ENCODE assay signal across 10 cellular contexts in genomic region chr4:9155101-9155886, GRCh38. TPM values are rescaled to one million over a fixed set of nuclear protein-coding genes. Genes with fewer than 3 reads are reported as not detected.
A peak's percentile ranks its signal among the peaks of the same experiment; 100 is the strongest.
DNase-seq lines count a peak whose midpoint lies in the region; ATAC-seq and TF ChIP-seq lines count a peak whose summit lies in the region.
"Not testable (repeated sequence)": the region's sequence is repeated elsewhere in the genome, so short reads cannot be mapped to it uniquely, and the experiment has no call there.
"Had no signal": no experiment of that assay in that cellular context is flagged by ENCODE, and none has a peak within 500 bp of the region (broad histone marks: within the 10 kb centered on the region; RNA-seq: fewer than 3 reads in every experiment).

No MANE protein-coding gene starts in this region.

- not testable (repeated sequence) for TF ChIP-seq RAD21 in HCT116 (IDR thresholded peaks at IDR 0.05; ENCODE audit: low read depth)

- in situ Hi-C loops in astrocyte of the spinal cord (cut with HindIII; ENCODE audit: low sequenced_read_pairs) = not testable (repeated sequence)

- not testable (repeated sequence) for H2AFZ ChIP-seq in HCT116 (ENCODE audit: low read depth, low read length, poor library complexity, severe bottlenecking)

- CTCF ChIA-PET in HCT116 (lab: Charles Lee); activated CD4-positive, alpha-beta T cell treated with anti-CD3 and anti-CD28 coated beads, Interleukin-2, amount 10 ng/mL, durations not matched to agents 7 days and 5 days (lab: Charles Lee): not testable (repeated sequence)

- H4K20me1 ChIP-seq in HCT116 (ENCODE audit: insufficient read depth) = not testable (repeated sequence)

- H3K4me1 ChIP-seq in HCT116 (ENCODE audit: control insufficient read depth in 1 of 2, insufficient read depth in 2 of 2, low read length in 2 of 2) = peaks cover 9 to 28% of the 10 kb centered on the region in 2 experiments
- not testable (repeated sequence) for H3K4me1 ChIP-seq in right atrium auricular region

- H3K9me3 Mint-ChIP-seq in activated CD4-positive, alpha-beta T cell treated with anti-CD3 and anti-CD28 coated beads, Interleukin-2, amount 10 ng/mL, durations not matched to agents 7 days and 5 days; activated T-helper 1 cell treated with anti-CD3 and anti-CD28 coated beads, Interleukin-12 subunit alpha, Interleukin-12 subunit beta, Interleukin-2, Interleukin-4 antibody, amounts not matched to agents 30 ng/mL and 10 ng/mL and 1 ng/mL, durations not matched to agents 14 hours and 24 hours and 36 hours: not testable (repeated sequence)

- H3K9me2 ChIP-seq in HCT116 (ENCODE audit: insufficient read depth) = not testable (repeated sequence)

- not testable (repeated sequence) for H3K27me3 ChIP-seq in HCT116 (ENCODE audit: insufficient read depth, low read length); right atrium auricular region

- not testable (repeated sequence) for H3K4me3 Mint-ChIP-seq in activated CD4-positive, alpha-beta T cell treated with anti-CD3 and anti-CD28 coated beads, Interleukin-2, amount 10 ng/mL, durations not matched to agents 7 days and 5 days
- H3K4me3 Mint-ChIP-seq in activated T-helper 1 cell treated with anti-CD3 and anti-CD28 coated beads, Interleukin-12 subunit alpha, Interleukin-12 subunit beta, Interleukin-2, Interleukin-4 antibody, amounts not matched to agents 30 ng/mL and 10 ng/mL and 1 ng/mL, durations not matched to agents 14 hours and 24 hours and 36 hours = peak overlapping the region; percentile 3

- not testable (repeated sequence) for TF ChIP-seq CTCF in HCT116 (IDR thresholded peaks at IDR 0.05 in 2 of 3, conservative IDR thresholded peaks at IDR 0.05 in 1 of 3; ENCODE audit: borderline replicate concordance in 1 of 3, insufficient read depth in 1 of 3, low read depth in 2 of 3, low read length in 2 of 3); astrocyte of the spinal cord (IDR thresholded peaks at IDR 0.05; ENCODE audit: low read depth, low read length); right atrium auricular region (IDR thresholded peaks at IDR 0.05)

- intact Hi-C loops in HCT116 (cut with micrococcal nuclease); activated T-helper 1 cell treated with anti-CD3 and anti-CD28 coated beads, Interleukin-12 subunit alpha, Interleukin-12 subunit beta, Interleukin-2, Interleukin-4 antibody, amounts not matched to agents 30 ng/mL and 10 ng/mL and 1 ng/mL, durations not matched to agents 14 hours and 24 hours and 36 hours (cut with micrococcal nuclease): not testable (repeated sequence)

- H3K36me3 ChIP-seq in HCT116 (ENCODE audit: control insufficient read depth in 1 of 2, insufficient read depth in 2 of 2, low read length in 2 of 2); right atrium auricular region: not testable (repeated sequence)

- H3K9ac ChIP-seq in HCT116 (ENCODE audit: low read length) = 0 out of 2 replicates have a peak overlapping the region, but pooled peaks have one; percentile 92

- BruUV-seq in HCT116 (replicated peaks; lab: Mats Ljungman, UMichigan) = not testable (repeated sequence)

- H3K27ac ChIP-seq in HCT116 (ENCODE audit: low read depth, low read length) = peak overlapping the region; percentile 53
- not testable (repeated sequence) for H3K27ac ChIP-seq in right atrium auricular region

- not testable (repeated sequence) for H3K79me2 ChIP-seq in HCT116 (ENCODE audit: insufficient read depth, low read length)

- peak overlapping the region; percentile 84 for H3K4me2 ChIP-seq in HCT116 (ENCODE audit: low read length)

- H3K4me1 Mint-ChIP-seq in activated CD4-positive, alpha-beta T cell treated with anti-CD3 and anti-CD28 coated beads, Interleukin-2, amount 10 ng/mL, durations not matched to agents 7 days and 5 days = peaks cover 27% of the 10 kb centered on the region
- peaks cover 16% of the 10 kb centered on the region for H3K4me1 Mint-ChIP-seq in activated T-helper 1 cell treated with anti-CD3 and anti-CD28 coated beads, Interleukin-12 subunit alpha, Interleukin-12 subunit beta, Interleukin-2, Interleukin-4 antibody, amounts not matched to agents 30 ng/mL and 10 ng/mL and 1 ng/mL, durations not matched to agents 14 hours and 24 hours and 36 hours (ENCODE audit: low read depth)

- RAD21 ChIA-PET in HCT116 (lab: Charles Lee; ENCODE audit: low non-redundant PET in 1 of 2, low total read pairs in 2 of 2, uncharacterized antibody in 2 of 2, unreplicated experiment in 2 of 2) = not testable (repeated sequence)

- H3K4me3 ChIP-seq in HCT116 (replicated peaks in 1 of 2; ENCODE audit: low read depth in 1 of 2, low read length in 2 of 2) = 0 out of 4 replicates have a peak overlapping the region, but pooled peaks of 1 of the 2 experiments have one; percentile 20
- not testable (repeated sequence) for H3K4me3 ChIP-seq in astrocyte of the spinal cord (ENCODE audit: low read depth, low read length); right atrium auricular region

- not testable (repeated sequence) for H3K27me3 Mint-ChIP-seq in activated CD4-positive, alpha-beta T cell treated with anti-CD3 and anti-CD28 coated beads, Interleukin-2, amount 10 ng/mL, durations not matched to agents 7 days and 5 days; activated T-helper 1 cell treated with anti-CD3 and anti-CD28 coated beads, Interleukin-12 subunit alpha, Interleukin-12 subunit beta, Interleukin-2, Interleukin-4 antibody, amounts not matched to agents 30 ng/mL and 10 ng/mL and 1 ng/mL, durations not matched to agents 14 hours and 24 hours and 36 hours (ENCODE audit: insufficient read depth)

- TF ChIP-seq POLR2A in HCT116 (IDR thresholded peaks at IDR 0.05; ENCODE audit: borderline replicate concordance, extremely low read depth, insufficient read depth, insufficient read length) = not testable (repeated sequence)

- not testable (repeated sequence) for H3K36me3 Mint-ChIP-seq in activated CD4-positive, alpha-beta T cell treated with anti-CD3 and anti-CD28 coated beads, Interleukin-2, amount 10 ng/mL, durations not matched to agents 7 days and 5 days (ENCODE audit: low read depth); activated T-helper 1 cell treated with anti-CD3 and anti-CD28 coated beads, Interleukin-12 subunit alpha, Interleukin-12 subunit beta, Interleukin-2, Interleukin-4 antibody, amounts not matched to agents 30 ng/mL and 10 ng/mL and 1 ng/mL, durations not matched to agents 14 hours and 24 hours and 36 hours (ENCODE audit: low read depth)

- not testable (repeated sequence) for ATAC-seq in HCT116

- POLR2A ChIA-PET in HCT116 (lab: Charles Lee); activated CD4-positive, alpha-beta T cell treated with anti-CD3 and anti-CD28 coated beads, Interleukin-2, amount 10 ng/mL, durations not matched to agents 7 days and 5 days (lab: Charles Lee): not testable (repeated sequence)

- H3K9me3 ChIP-seq in HCT116 (ENCODE audit: control insufficient read depth in 1 of 2, insufficient read depth in 1 of 2, low read depth in 1 of 2, low read length in 2 of 2); right atrium auricular region: not testable (repeated sequence)

- not testable (repeated sequence) for DNase-seq in HCT116 (ENCODE audit: low read depth, low spot score); activated T-helper 1 cell treated with anti-CD3 and anti-CD28 coated beads, Interleukin-12 subunit alpha, Interleukin-12 subunit beta, Interleukin-2, Interleukin-4 antibody, amounts not matched to agents 30 ng/mL and 10 ng/mL and 1 ng/mL, durations not matched to agents 14 hours and 24 hours and 36 hours (ENCODE audit: low spot score)
- DNase-seq in SW480 (ENCODE audit: low spot score) (peak; percentile 11), astrocyte of the spinal cord (ENCODE audit: low read depth, low spot score) (peak; percentile 6), right atrium auricular region (ENCODE audit: low spot score) (peak; percentile 55), putamen (ENCODE audit: low spot score) (peak; percentile 53)
- peak; percentile 27 for DNase-seq in activated CD4-positive, alpha-beta T cell treated with anti-CD3 and anti-CD28 coated beads, Interleukin-2, amount 10 ng/mL, durations not matched to agents 7 days and 5 days

- H3K27ac Mint-ChIP-seq in activated CD4-positive, alpha-beta T cell treated with anti-CD3 and anti-CD28 coated beads, Interleukin-2, amount 10 ng/mL, durations not matched to agents 7 days and 5 days = peak overlapping the region; percentile 84
- H3K27ac Mint-ChIP-seq in activated T-helper 1 cell treated with anti-CD3 and anti-CD28 coated beads, Interleukin-12 subunit alpha, Interleukin-12 subunit beta, Interleukin-2, Interleukin-4 antibody, amounts not matched to agents 30 ng/mL and 10 ng/mL and 1 ng/mL, durations not matched to agents 14 hours and 24 hours and 36 hours = peak overlapping the region; percentile 61

TF ChIP-seq in HCT116, 20 proteins besides CTCF, POLR2A, EP300 and RAD21 (continues in another document):
- TF ChIP-seq FOSL1 (IDR thresholded peaks at IDR 0.05; ENCODE audit: low read depth) (peak; percentile 59), JUND (IDR thresholded peaks at IDR 0.05) (peak; percentile 52)

RNA-seq across cellular contexts. Expression of gene FAM90A26, which starts 14.9 kb away (rescaled TPM):
- total RNA-seq in HCT116 (2021; ENCODE audit: unreplicated experiment) (not detected), right atrium auricular region (not detected)
- not detected in 2 replicates for polyA plus RNA-seq in HCT116 (2012)
- not detected for total RNA-seq in activated CD4-positive, alpha-beta T cell treated with anti-CD3 and anti-CD28 coated beads, Interleukin-2, amount 10 ng/mL, durations not matched to agents 7 days and 5 days
- total RNA-seq in activated T-helper 1 cell treated with anti-CD3 and anti-CD28 coated beads, Interleukin-12 subunit alpha, Interleukin-12 subunit beta, Interleukin-2, Interleukin-4 antibody, amounts not matched to agents 30 ng/mL and 10 ng/mL and 1 ng/mL, durations not matched to agents 14 hours and 24 hours and 36 hours = not detected in 2 replicates
- total RNA-seq: A673, GM23338, LHCN-M2 had no signal

RNA-seq across cellular contexts. Expression of gene USP17L10, which starts 55.2 kb away (rescaled TPM):
- total RNA-seq in HCT116 (2021; ENCODE audit: unreplicated experiment) (not detected), right atrium auricular region (not detected)
- not detected in 2 replicates for polyA plus RNA-seq in HCT116 (2012)
- total RNA-seq in activated CD4-positive, alpha-beta T cell treated with anti-CD3 and anti-CD28 coated beads, Interleukin-2, amount 10 ng/mL, durations not matched to agents 7 days and 5 days = not detected
- not detected in 2 replicates for total RNA-seq in activated T-helper 1 cell treated with anti-CD3 and anti-CD28 coated beads, Interleukin-12 subunit alpha, Interleukin-12 subunit beta, Interleukin-2, Interleukin-4 antibody, amounts not matched to agents 30 ng/mL and 10 ng/mL and 1 ng/mL, durations not matched to agents 14 hours and 24 hours and 36 hours
- total RNA-seq: A673, GM23338, LHCN-M2 had no signal
- polyA plus RNA-seq: GM23338 had no signal

RNA-seq across cellular contexts. Expression of gene USP17L11, which starts 59.9 kb away (rescaled TPM):
- 0.15 TPM for total RNA-seq in HCT116 (2021; ENCODE audit: unreplicated experiment)
- polyA plus RNA-seq in HCT116 (2012) = 0.09 TPM in 1 of 2 replicates, not detected in the other
- not detected for total RNA-seq in activated CD4-positive, alpha-beta T cell treated with anti-CD3 and anti-CD28 coated beads, Interleukin-2, amount 10 ng/mL, durations not matched to agents 7 days and 5 days
- not detected in 2 replicates for total RNA-seq in activated T-helper 1 cell treated with anti-CD3 and anti-CD28 coated beads, Interleukin-12 subunit alpha, Interleukin-12 subunit beta, Interleukin-2, Interleukin-4 antibody, amounts not matched to agents 30 ng/mL and 10 ng/mL and 1 ng/mL, durations not matched to agents 14 hours and 24 hours and 36 hours
- total RNA-seq in right atrium auricular region = not detected
- total RNA-seq: A673, GM23338, LHCN-M2 had no signal
- polyA plus RNA-seq: GM23338 had no signal
